ENCODE assay signal across 16 cellular contexts in genomic region chr5:173916233-173916632, GRCh38. TPM values are rescaled to one million over a fixed set of nuclear protein-coding genes. Genes with fewer than 3 reads are reported as not detected.
A peak's percentile ranks its signal among the peaks of the same experiment; 100 is the strongest.
DNase-seq lines count a peak whose midpoint lies in the region; ATAC-seq and TF ChIP-seq lines count a peak whose summit lies in the region.
"Had no signal": no experiment of that assay in that cellular context is flagged by ENCODE, and none has a peak within 500 bp of the region (broad histone marks: within the 10 kb centered on the region; RNA-seq: fewer than 3 reads in every experiment).

No MANE protein-coding gene starts in this region.

- H3K36me3 Mint-ChIP-seq in activated CD4-positive, alpha-beta T cell treated with anti-CD3 and anti-CD28 coated beads for 36 hours (ENCODE audit: low read depth), result peaks cover 4% of the 10 kb centered on the region

- H3K36me3 ChIP-seq in psoas muscle (ENCODE audit: insufficient read depth in 1 of 2, low read depth in 1 of 2), result peaks cover 5 to 8% of the 10 kb centered on the region in 2 donors

- intact Hi-C loops in activated CD4-positive, alpha-beta T cell treated with anti-CD3 and anti-CD28 coated beads for 36 hours (cut with DNase I, micrococcal nuclease), result loop anchor here in 1 of 2 experiments (2.0 kb wide), 1 partner anchor 859 kb away; the partner anchor contains the start of gene CREBRF
- intact Hi-C loops in psoas muscle (cut with DNase I), result loop anchor here in 1 of 2 donors (2.0 to 5.0 kb wide), 2 partner anchors 27 to 299 kb away; partner anchors contain the start of genes BOD1 and CPEB4

- peak overlapping the region; percentile 71 for H3K4me3 ChIP-seq in psoas muscle

- CTCF ChIA-PET in activated CD4-positive, alpha-beta T cell treated with anti-CD3 and anti-CD28 coated beads for 36 hours (lab: Charles Lee), result interaction anchor here (1.6 to 2.2 kb wide), 2 partner anchors 9 to 19 kb away, joined by 8 read pairs; no protein-coding TSS in a partner anchor

- WGBS in psoas muscle, 3 donors, result 39 to 46% (median 40%) methylated on average over 3 of the region's 3 CpGs

- no peak for DNase-seq in activated CD4-positive, alpha-beta T cell treated with anti-CD3 and anti-CD28 coated beads for 36 hours
- DNase-seq in activated CD4-positive, alpha-beta T cell treated with anti-CD3 and anti-CD28 coated beads for 1 hour, result no peak
- peak; percentile 70 for DNase-seq in NAMALWA (ENCODE audit: low spot score)
- DNase-seq in caudate nucleus (lab: John Stamatoyannopoulos, UW), result no peak
- DNase-seq in psoas muscle, result no peak
- no peak for DNase-seq in NCI-H446 treated with DMSO at 0.1 percent for 48 hours (lab: John Stamatoyannopoulos, UW)
- DNase-seq in glomerular visceral epithelial cell (ENCODE audit: extremely low spot score), result no peak
- DNase-seq: activated CD8-positive, alpha-beta memory T cell treated with anti-CD3 and anti-CD28 coated beads for 24 hours; Caco-2; GOT3; NCI-H187; NCI-H748 treated with DMSO at 0.1 percent for 48 hours; Right ventricle myocardium superior had no signal

- no peak for ATAC-seq in activated CD4-positive, alpha-beta T cell treated with anti-CD3 and anti-CD28 coated beads for 36 hours
- ATAC-seq in psoas muscle, result no peak
- no peak for ATAC-seq in GM21367 (IDR thresholded peaks at IDR 0.05; ENCODE audit: unreplicated experiment)
- ATAC-seq: stimulated activated memory B cell treated with anti-CD40 and anti-IgM and Interleukin-4, amounts not matched to agents 10 μg/mL and 1 μg/mL and 100 μg/mL, for 72 hours had no signal

- no peaks in the 10 kb centered on the region for H3K9me3 Mint-ChIP-seq in activated CD4-positive, alpha-beta T cell treated with anti-CD3 and anti-CD28 coated beads for 36 hours (ENCODE audit: low read depth)
- H3K9me3 Mint-ChIP-seq: stimulated activated memory B cell treated with anti-CD40 and anti-IgM and Interleukin-4, amounts not matched to agents 10 μg/mL and 1 μg/mL and 100 μg/mL, for 72 hours had no signal

- H3K27ac ChIP-seq in caudate nucleus (ENCODE audit: low read depth, low read length), result peak overlapping the region; percentile 8
- H3K27ac ChIP-seq in psoas muscle, result peak overlapping the region; percentile 94
- H3K27ac ChIP-seq: KMS-11 had no signal

- peaks cover 5% of the 10 kb centered on the region for H3K4me1 Mint-ChIP-seq in activated CD4-positive, alpha-beta T cell treated with anti-CD3 and anti-CD28 coated beads for 36 hours

- no peak for TF ChIP-seq CTCF in psoas muscle (IDR thresholded peaks at IDR 0.05)

- H3K27me3 Mint-ChIP-seq in activated CD4-positive, alpha-beta T cell treated with anti-CD3 and anti-CD28 coated beads for 36 hours, result no peaks in the 10 kb centered on the region
- H3K27me3 Mint-ChIP-seq: stimulated activated memory B cell treated with anti-CD40 and anti-IgM and Interleukin-4, amounts not matched to agents 10 μg/mL and 1 μg/mL and 100 μg/mL, for 72 hours had no signal

- no peaks in the 10 kb centered on the region for H3K27me3 ChIP-seq in psoas muscle (ENCODE audit: insufficient read depth in 3 of 3, low read length in 2 of 3)

- H3K4me1 ChIP-seq in psoas muscle, result peaks cover 70% of the 10 kb centered on the region

- no peaks in the 10 kb centered on the region for H3K9me3 ChIP-seq in psoas muscle
- H3K9me3 ChIP-seq: Caco-2 had no signal

- H3K27ac Mint-ChIP-seq in activated CD4-positive, alpha-beta T cell treated with anti-CD3 and anti-CD28 coated beads for 36 hours, result peak overlapping the region; percentile 14
- H3K27ac Mint-ChIP-seq: stimulated activated memory B cell treated with anti-CD40 and anti-IgM and Interleukin-4, amounts not matched to agents 10 μg/mL and 1 μg/mL and 100 μg/mL, for 72 hours had no signal

- POLR2A ChIA-PET in activated CD4-positive, alpha-beta T cell treated with anti-CD3 and anti-CD28 coated beads for 36 hours (lab: Charles Lee), result no interaction called here

- no peak overlapping the region for H3K4me3 Mint-ChIP-seq in activated CD4-positive, alpha-beta T cell treated with anti-CD3 and anti-CD28 coated beads for 36 hours
- H3K4me3 Mint-ChIP-seq: stimulated activated memory B cell treated with anti-CD40 and anti-IgM and Interleukin-4, amounts not matched to agents 10 μg/mL and 1 μg/mL and 100 μg/mL, for 72 hours had no signal

RNA-seq across cellular contexts. Expression of gene CPEB4, which starts 28.1 kb away (rescaled TPM):
- total RNA-seq in activated CD4-positive, alpha-beta T cell treated with anti-CD3 and anti-CD28 coated beads for 36 hours, result 1 to 10 TPM; 5.6 to 8.3 TPM
- 100 to 1,000 TPM in 3 of 4 donors, 10 to 100 TPM in 1; 95.0 to 262 (median 225) TPM for total RNA-seq in psoas muscle
- 10 to 100 TPM; 30.4 to 86.4 (median 33.1) TPM for polyA plus RNA-seq in psoas muscle

Comparison
In these comparisons a context has a peak if more than half of its experiments do, and no peak if none do; other contexts are left out.
1. RNA of gene CPEB4, which starts 28.1 kb away (total RNA-seq): 95.0 to 262 TPM in psoas muscle; 5.6 to 8.3 TPM in activated CD4-positive, alpha-beta T cell treated with anti-CD3 and anti-CD28 coated beads for 36 hours; every median in the first group is over 10 times any median in the second.